In the genomic region with DNA sequence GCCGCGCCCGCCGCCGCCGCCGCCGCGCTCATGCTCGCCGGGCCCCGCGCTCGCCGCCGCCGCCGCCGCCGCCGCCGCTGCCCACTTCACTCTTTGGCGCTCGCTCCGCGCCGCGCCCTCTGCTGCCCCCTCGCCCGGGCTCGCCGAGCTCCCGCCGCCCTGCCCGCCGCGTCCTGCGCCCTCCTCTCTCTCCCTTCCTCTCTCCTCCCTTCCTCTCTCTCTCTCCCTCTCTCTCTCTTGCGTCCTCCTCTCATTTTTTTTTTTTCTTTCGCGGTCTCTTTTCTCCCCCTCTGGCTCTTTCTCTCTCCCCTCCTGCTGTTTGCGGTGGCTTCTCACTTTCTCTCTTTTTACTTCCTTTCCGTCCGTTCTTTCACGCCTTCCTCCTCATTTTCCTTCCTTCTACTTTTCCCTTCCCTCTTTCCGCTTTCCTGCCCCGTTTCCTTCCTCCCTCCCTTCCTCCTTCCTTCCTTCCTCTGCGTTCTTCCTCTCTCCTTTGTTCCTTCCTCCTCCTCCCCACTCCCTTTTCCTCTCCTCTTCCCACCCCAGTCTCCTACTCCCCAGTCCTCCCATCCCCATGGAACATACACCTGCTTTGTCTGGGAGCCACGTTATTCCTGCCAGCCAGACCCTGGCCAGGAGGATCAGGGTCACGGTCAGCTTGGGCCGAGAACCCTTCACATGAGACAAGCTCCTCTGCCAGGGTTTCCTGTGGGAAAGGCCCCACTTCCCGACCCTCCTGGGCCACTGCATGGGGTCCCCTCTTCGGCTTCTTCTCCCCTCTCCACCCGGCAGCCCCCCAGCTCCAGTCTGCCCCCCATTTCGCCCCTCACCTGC, we compare ENCODE assay signal across 9 cellular contexts. TPM values are rescaled to one million over a fixed set of nuclear protein-coding genes. Genes with fewer than 3 reads are reported as not detected.
A peak's percentile ranks its signal among the peaks of the same experiment; 100 is the strongest.
DNase-seq lines count a peak whose midpoint lies in the region; TF ChIP-seq lines count a peak whose summit lies in the region.
"Had no signal": no experiment of that assay in that cellular context is flagged by ENCODE, and none has a peak within 500 bp of the region (broad histone marks: within the 10 kb centered on the region; RNA-seq: fewer than 3 reads in every experiment).

No MANE protein-coding gene starts in this region.

- no peaks in the 10 kb centered on the region for H3K36me3 Mint-ChIP-seq in Caco-2 (ENCODE audit: insufficient read depth, unreplicated experiment)

- peak overlapping the region; percentile 11 for H3K4me3 ChIP-seq in ectodermal cell (ENCODE audit: insufficient read depth, low read depth, low read length)
- H3K4me3 ChIP-seq in neuronal stem cell (ENCODE audit: low read length in 2 of 2) = peak overlapping the region; percentile 0 to 46
- H3K4me3 ChIP-seq in Caco-2 (ENCODE audit: low read depth, low read length) = no peak overlapping the region

- no peaks in the 10 kb centered on the region for H3K4me1 Mint-ChIP-seq in Caco-2 (ENCODE audit: low read depth, unreplicated experiment)

- H2BK15ac ChIP-seq in neuronal stem cell (ENCODE audit: low read length) = no peak overlapping the region

- H2BK120ac ChIP-seq in neuronal stem cell (ENCODE audit: low read depth, low read length) = no peak overlapping the region

- 9 to 10% methylated on average over 55 of the region's 55 CpGs for WGBS in ectodermal cell, 2 experiments
- no CpG with 5 or more reads among the region's 55 CpGs for WGBS in neuronal stem cell (ENCODE audit: extremely low coverage in 2 of 2, insufficient read length in 2 of 2, insufficient replicate concordance in 1 of 2), 2 donors

- peak overlapping the region; percentile 50 for H3K4me2 ChIP-seq in neuronal stem cell (ENCODE audit: insufficient read depth, low read length, poor library complexity, severe bottlenecking)

- H3K14ac ChIP-seq in neuronal stem cell (ENCODE audit: low read length) = no peak overlapping the region

- H3K4ac ChIP-seq in neuronal stem cell (ENCODE audit: low read length) = no peak overlapping the region

- H2AK5ac ChIP-seq in neuronal stem cell (ENCODE audit: low read depth, low read length) = peak overlapping the region; percentile 79

- H3K9me3 ChIP-seq in ectodermal cell (ENCODE audit: control insufficient read depth, low read length) = no peaks in the 10 kb centered on the region
- H3K9me3 ChIP-seq in neuronal stem cell (replicated peaks in 1 of 2; ENCODE audit: control insufficient read depth in 2 of 2, insufficient read depth in 1 of 2, low read depth in 1 of 2, low read length in 2 of 2) = no peaks in the 10 kb centered on the region
- H3K9me3 ChIP-seq in Caco-2 = no peaks in the 10 kb centered on the region
- H3K9me3 ChIP-seq: gastrocnemius medialis had no signal

- H3K36me3 ChIP-seq in ectodermal cell (ENCODE audit: control insufficient read depth, insufficient read depth, low read length) = no peaks in the 10 kb centered on the region
- no peaks in the 10 kb centered on the region for H3K36me3 ChIP-seq in neuronal stem cell (replicated peaks in 1 of 2; ENCODE audit: control insufficient read depth in 2 of 2, insufficient read depth in 2 of 2, low read length in 2 of 2)
- H3K36me3 ChIP-seq in Caco-2 (ENCODE audit: control insufficient read depth, insufficient read depth, low read length) = no peaks in the 10 kb centered on the region
- H3K36me3 ChIP-seq: gastrocnemius medialis had no signal

- intact Hi-C loops in Caco-2 (cut with micrococcal nuclease; ENCODE audit: unreplicated experiment) = no loop called here

- no peak overlapping the region for H4K91ac ChIP-seq in neuronal stem cell (ENCODE audit: low read depth, low read length, poor library complexity)

- no peaks in the 10 kb centered on the region for H3K9me3 Mint-ChIP-seq in Caco-2 (ENCODE audit: unreplicated experiment)

- no peak overlapping the region for H2BK5ac ChIP-seq in neuronal stem cell (ENCODE audit: low read length)

- H3K9ac ChIP-seq in neuronal stem cell (ENCODE audit: low read depth, low read length, poor library complexity) = no peak overlapping the region

- peak overlapping the region; percentile 35 for H2BK12ac ChIP-seq in neuronal stem cell (ENCODE audit: low read length)

- no peak overlapping the region for H3K4me3 Mint-ChIP-seq in Caco-2 (ENCODE audit: unreplicated experiment)

- POLR2A ChIA-PET in Caco-2 (lab: Charles Lee) = no interaction called here
- POLR2A ChIA-PET in GM10248 (lab: Yijun Ruan, JAX) = no interaction called here

- peaks cover 5% of the 10 kb centered on the region for H3K79me1 ChIP-seq in neuronal stem cell (ENCODE audit: low read depth, low read length)

- H3K27ac ChIP-seq in ectodermal cell (ENCODE audit: insufficient read depth, low read depth, low read length, poor library complexity, severe bottlenecking) (no peak overlapping the region), neuronal stem cell (replicated peaks; ENCODE audit: low read length) (no peak overlapping the region)
- H3K27ac ChIP-seq: gastrocnemius medialis had no signal

- peaks cover 58% of the 10 kb centered on the region for H3K27me3 ChIP-seq in ectodermal cell (ENCODE audit: control insufficient read depth, insufficient read depth, low read length, poor library complexity, severe bottlenecking)
- peaks cover 3 to 51% (median 36%) of the 10 kb centered on the region in 3 experiments for H3K27me3 ChIP-seq in neuronal stem cell (ENCODE audit: control insufficient read depth in 3 of 3, insufficient read depth in 3 of 3, low read depth in 1 of 3, low read length in 3 of 3)
- H3K27me3 ChIP-seq in Caco-2 (replicated peaks; ENCODE audit: control insufficient read depth, insufficient read depth, low read length) = no peaks in the 10 kb centered on the region

- H3K27ac Mint-ChIP-seq in Caco-2 (ENCODE audit: unreplicated experiment) = no peak overlapping the region

- H3K4me1 ChIP-seq in ectodermal cell (ENCODE audit: control insufficient read depth, insufficient read depth, low read length) (peaks cover 23% of the 10 kb centered on the region), neuronal stem cell (ENCODE audit: control insufficient read depth in 2 of 2, insufficient read depth in 1 of 2, low read depth in 1 of 2, low read length in 2 of 2) (peaks cover 23 to 27% of the 10 kb centered on the region in 2 donors), Caco-2 (no peaks in the 10 kb centered on the region)
- H3K4me1 ChIP-seq: gastrocnemius medialis had no signal

- peak overlapping the region; percentile 72 for H2AFZ ChIP-seq in neuronal stem cell (ENCODE audit: low read length)

- CTCF ChIA-PET in Caco-2 (lab: Charles Lee) (no interaction called here), GM10248 (lab: Yijun Ruan, JAX) (interaction anchor here (1.5 kb wide), 1 partner anchor 9 kb away, joined by 4 read pairs; no protein-coding TSS in a partner anchor)

- TF ChIP-seq CTCF in Caco-2 (IDR thresholded peaks at IDR 0.05; ENCODE audit: insufficient read depth in 1 of 2, low read depth in 1 of 2, low read length in 1 of 2, severe bottlenecking in 1 of 2, unreplicated experiment in 1 of 2) (no peak), GM10248 (IDR thresholded peaks at IDR 0.05; ENCODE audit: control extremely low read depth, extremely low read depth, low read depth, missing control alignments) (no peak)

- H4K8ac ChIP-seq in neuronal stem cell (ENCODE audit: low read depth, low read length) = no peak overlapping the region

- in situ Hi-C loops in Caki2 (cut with HindIII; ENCODE audit: low pct_unique_long_range_greater_than_20kb, low sequenced_read_pairs) = no loop called here

- no TSS peak for BruUV-seq in Caco-2 (replicated peaks; lab: Mats Ljungman, UMichigan)

- DNase-seq in Caki2 (ENCODE audit: low read depth) (peak; percentile 63), NCI-H2029 (lab: John Stamatoyannopoulos, UW) (peak; percentile 49), neuronal stem cell (ENCODE audit: low spot score) (no peak), NCI-H2081 (lab: John Stamatoyannopoulos, UW) (no peak), Caco-2 (no peak), epidermal melanocyte (ENCODE audit: insufficient read length, low spot score) (no peak), GM10248 (ENCODE audit: extremely low spot score) (no peak)
- DNase-seq: gastrocnemius medialis had no signal

- H3K27me3 Mint-ChIP-seq in Caco-2 (ENCODE audit: insufficient read depth, unreplicated experiment) = peaks cover 4% of the 10 kb centered on the region

- H3K23ac ChIP-seq in neuronal stem cell (ENCODE audit: low read depth, low read length, poor library complexity) = no peak overlapping the region

- peak overlapping the region; percentile 79 for H3K18ac ChIP-seq in neuronal stem cell (ENCODE audit: low read length)

RNA-seq across cellular contexts. Expression of gene SHISAL1, which starts 19.3 kb away (rescaled TPM):
- 1.2 and 3.5 TPM in 2 replicates for total RNA-seq in Caki2 (2014; rRNA removed; shearing (Covaris generic); ENCODE audit: low replicate concordance)
- 5.1 TPM for polyA plus RNA-seq in ectodermal cell (2013, experiment 1 of 4)
- 4.9 TPM for polyA plus RNA-seq in ectodermal cell (2013, experiment 2 of 4)
- 3.3 TPM for polyA plus RNA-seq in ectodermal cell (2013, experiment 3 of 4)
- polyA plus RNA-seq in ectodermal cell (2013, experiment 4 of 4) = 3.5 TPM
- polyA plus RNA-seq in neuronal stem cell (2013, experiment 1 of 2) = 3.6 TPM
- polyA plus RNA-seq in neuronal stem cell (2013, experiment 2 of 2) = 3.6 TPM
- total RNA-seq in Caco-2 (2022) = not detected in 2 replicates

Comparison
In these comparisons a context has a peak if more than half of its experiments do, and no peak if none do; other contexts are left out.
1. DNase-seq: peak in Caki2 (single experiment) and NCI-H2029 (single experiment); none in neuronal stem cell (single experiment), NCI-H2081 (0 of 2), Caco-2 (0 of 2), epidermal melanocyte (single experiment) and GM10248 (single experiment).